Comparison of ENCODE assay signal across 1 cellular context in the genomic region with DNA sequence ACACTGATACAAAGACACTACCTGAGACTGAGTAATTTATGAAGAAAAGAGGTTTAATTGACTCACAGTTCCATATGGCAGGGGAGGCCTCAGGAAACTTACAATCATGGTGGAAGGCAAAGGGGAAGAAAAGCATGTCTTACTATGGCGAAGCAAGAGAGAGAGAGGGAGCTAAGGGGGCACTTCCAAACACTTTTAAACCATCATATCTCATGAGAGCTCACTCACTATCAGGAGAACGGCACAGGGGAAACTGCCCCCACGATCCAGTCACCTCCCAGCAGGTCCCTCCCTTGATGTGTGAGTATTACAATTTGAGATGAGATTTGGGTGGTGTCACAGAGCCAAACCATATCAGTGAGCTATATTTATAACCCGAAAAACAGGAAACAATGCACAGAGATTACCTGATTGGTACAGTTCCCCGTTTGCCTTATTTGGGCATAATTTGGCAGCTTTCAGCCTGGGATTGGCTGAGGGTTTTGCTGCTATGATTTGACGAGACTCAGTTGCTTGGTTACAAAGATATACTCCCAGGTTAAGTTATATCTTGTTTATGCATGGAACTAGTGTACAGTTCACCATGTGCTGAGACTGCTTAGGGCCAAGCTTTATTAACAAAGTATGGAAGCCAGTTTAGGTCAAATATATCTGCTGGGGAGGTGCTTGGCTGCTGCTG.
TF ChIP-seq lines count a peak whose summit lies in the region.

No MANE protein-coding gene starts in this region.

TF ChIP-seq in K562, 482 proteins besides CTCF, POLR2A, EP300 and RAD21 (continued from another document and continues in another):
- peak; percentile 67 for TF ChIP-seq ZNF395 (CRISPR knock-in tag; IDR thresholded peaks at IDR 0.05)
- TF ChIP-seq GATAD2B (IDR thresholded peaks at IDR 0.05; ENCODE audit: borderline replicate concordance) = no peak
- TF ChIP-seq HMGN3 (IDR thresholded peaks at IDR 0.05; ENCODE audit: borderline replicate concordance, extremely low read depth, insufficient read length, low read depth, low read length) = no peak
- no peak for TF ChIP-seq CREBBP (IDR thresholded peaks at IDR 0.05; ENCODE audit: low read depth, low read length)
- no peak for TF ChIP-seq NFIC (IDR thresholded peaks at IDR 0.05)
- TF ChIP-seq SP1 (CRISPR knock-in tag; IDR thresholded peaks at IDR 0.05) = no peak
- no peak for TF ChIP-seq EGR1 (conservative IDR thresholded peaks at IDR 0.05)
- no peak for TF ChIP-seq HNRNPL (IDR thresholded peaks at IDR 0.05; ENCODE audit: low read depth, low read length)
- peak; percentile 32 for TF ChIP-seq RBM25 (IDR thresholded peaks at IDR 0.05; ENCODE audit: low read depth, low read length, severe bottlenecking)
- TF ChIP-seq POLR2AphosphoS2 (IDR thresholded peaks at IDR 0.05; ENCODE audit: low read length) = no peak
- TF ChIP-seq, protein P1, sequence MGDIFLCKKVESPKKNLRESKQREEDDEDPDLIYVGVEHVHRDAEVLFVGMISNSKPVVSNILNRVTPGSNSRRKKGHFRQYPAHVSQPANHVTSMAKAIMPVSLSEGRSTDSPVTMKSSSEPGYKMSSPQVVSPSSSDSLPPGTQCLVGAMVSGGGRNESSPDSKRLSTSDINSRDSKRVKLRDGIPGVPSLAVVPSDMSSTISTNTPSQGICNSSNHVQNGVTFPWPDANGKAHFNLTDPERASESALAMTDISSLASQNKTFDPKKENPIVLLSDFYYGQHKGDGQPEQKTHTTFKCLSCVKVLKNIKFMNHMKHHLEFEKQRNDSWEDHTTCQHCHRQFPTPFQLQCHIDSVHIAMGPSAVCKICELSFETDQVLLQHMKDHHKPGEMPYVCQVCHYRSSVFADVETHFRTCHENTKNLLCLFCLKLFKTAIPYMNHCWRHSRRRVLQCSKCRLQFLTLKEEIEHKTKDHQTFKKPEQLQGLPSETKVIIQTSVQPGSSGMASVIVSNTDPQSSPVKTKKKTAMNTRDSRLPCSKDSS (IDR thresholded peaks at IDR 0.05; ENCODE audit: low read depth, partially characterized antibody) = no peak
- TF ChIP-seq TOE1 (IDR thresholded peaks at IDR 0.05; ENCODE audit: borderline replicate concordance) = no peak
- no peak for TF ChIP-seq TOE1 (CRISPR knock-in tag; IDR thresholded peaks at IDR 0.05; ENCODE audit: borderline replicate concordance, low read depth)
- TF ChIP-seq ZNF707 (CRISPR knock-in tag; conservative IDR thresholded peaks at IDR 0.05) = no peak
- TF ChIP-seq NEUROD1 (IDR thresholded peaks at IDR 0.05; ENCODE audit: borderline replicate concordance, low read depth, low read length, partially characterized antibody) = no peak
- TF ChIP-seq ZNF12 (CRISPR knock-in tag; IDR thresholded peaks at IDR 0.05) = no peak
- no peak for TF ChIP-seq MECOM (CRISPR knock-in tag; IDR thresholded peaks at IDR 0.05)
- no peak for TF ChIP-seq ZC3H11A (IDR thresholded peaks at IDR 0.05; ENCODE audit: low read depth, low read length)
- TF ChIP-seq ZNF551 (CRISPR knock-in tag; IDR thresholded peaks at IDR 0.05) = no peak
- TF ChIP-seq RBM14 (IDR thresholded peaks at IDR 0.05; ENCODE audit: borderline replicate concordance, insufficient read depth, low read depth, low read length) = no peak
- no peak for TF ChIP-seq POU5F1 (IDR thresholded peaks at IDR 0.05; ENCODE audit: borderline replicate concordance, low read depth, low read length, partially characterized antibody)
- TF ChIP-seq, protein P2, sequence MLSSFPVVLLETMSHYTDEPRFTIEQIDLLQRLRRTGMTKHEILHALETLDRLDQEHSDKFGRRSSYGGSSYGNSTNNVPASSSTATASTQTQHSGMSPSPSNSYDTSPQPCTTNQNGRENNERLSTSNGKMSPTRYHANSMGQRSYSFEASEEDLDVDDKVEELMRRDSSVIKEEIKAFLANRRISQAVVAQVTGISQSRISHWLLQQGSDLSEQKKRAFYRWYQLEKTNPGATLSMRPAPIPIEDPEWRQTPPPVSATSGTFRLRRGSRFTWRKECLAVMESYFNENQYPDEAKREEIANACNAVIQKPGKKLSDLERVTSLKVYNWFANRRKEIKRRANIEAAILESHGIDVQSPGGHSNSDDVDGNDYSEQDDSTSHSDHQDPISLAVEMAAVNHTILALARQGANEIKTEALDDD (IDR thresholded peaks at IDR 0.05) = peak; percentile 95
- TF ChIP-seq, protein P3, sequence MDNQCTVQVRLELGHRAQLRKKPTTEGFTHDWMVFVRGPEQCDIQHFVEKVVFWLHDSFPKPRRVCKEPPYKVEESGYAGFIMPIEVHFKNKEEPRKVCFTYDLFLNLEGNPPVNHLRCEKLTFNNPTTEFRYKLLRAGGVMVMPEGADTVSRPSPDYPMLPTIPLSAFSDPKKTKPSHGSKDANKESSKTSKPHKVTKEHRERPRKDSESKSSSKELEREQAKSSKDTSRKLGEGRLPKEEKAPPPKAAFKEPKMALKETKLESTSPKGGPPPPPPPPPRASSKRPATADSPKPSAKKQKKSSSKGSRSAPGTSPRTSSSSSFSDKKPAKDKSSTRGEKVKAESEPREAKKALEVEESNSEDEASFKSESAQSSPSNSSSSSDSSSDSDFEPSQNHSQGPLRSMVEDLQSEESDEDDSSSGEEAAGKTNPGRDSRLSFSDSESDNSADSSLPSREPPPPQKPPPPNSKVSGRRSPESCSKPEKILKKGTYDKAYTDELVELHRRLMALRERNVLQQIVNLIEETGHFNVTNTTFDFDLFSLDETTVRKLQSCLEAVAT (IDR thresholded peaks at IDR 0.05) = no peak
- TF ChIP-seq ZNF212 (CRISPR knock-in tag; IDR thresholded peaks at IDR 0.05) = no peak
- TF ChIP-seq SMARCA5 (IDR thresholded peaks at IDR 0.05) = no peak
- TF ChIP-seq ELF2 (CRISPR knock-in tag; IDR thresholded peaks at IDR 0.05) = no peak
- no peak for TF ChIP-seq FOXO4 (CRISPR knock-in tag; IDR thresholded peaks at IDR 0.05)
- TF ChIP-seq STAT6 (CRISPR knock-in tag; IDR thresholded peaks at IDR 0.05) = no peak
- no peak for TF ChIP-seq NFRKB (IDR thresholded peaks at IDR 0.05; ENCODE audit: low read depth)
- no peak for TF ChIP-seq ADNP (tag; IDR thresholded peaks at IDR 0.05)
- TF ChIP-seq RBM39 (optimal IDR thresholded peaks at IDR 0.05; ENCODE audit: low read depth, low read length) = no peak
- no peak for TF ChIP-seq PTTG1 (tag; IDR thresholded peaks at IDR 0.05; ENCODE audit: low read depth)
- TF ChIP-seq, protein P4, sequence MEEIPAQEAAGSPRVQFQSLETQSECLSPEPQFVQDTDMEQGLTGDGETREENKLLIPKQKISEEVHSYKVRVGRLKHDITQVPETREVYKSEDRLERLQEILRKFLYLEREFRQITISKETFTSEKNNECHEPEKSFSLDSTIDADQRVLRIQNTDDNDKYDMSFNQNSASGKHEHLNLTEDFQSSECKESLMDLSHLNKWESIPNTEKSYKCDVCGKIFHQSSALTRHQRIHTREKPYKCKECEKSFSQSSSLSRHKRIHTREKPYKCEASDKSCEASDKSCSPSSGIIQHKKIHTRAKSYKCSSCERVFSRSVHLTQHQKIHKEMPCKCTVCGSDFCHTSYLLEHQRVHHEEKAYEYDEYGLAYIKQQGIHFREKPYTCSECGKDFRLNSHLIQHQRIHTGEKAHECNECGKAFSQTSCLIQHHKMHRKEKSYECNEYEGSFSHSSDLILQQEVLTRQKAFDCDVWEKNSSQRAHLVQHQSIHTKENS (CRISPR knock-in tag; IDR thresholded peaks at IDR 0.05) = no peak
- TF ChIP-seq ZBTB40 (IDR thresholded peaks at IDR 0.05) = 0 out of 2 replicates have a peak, but pooled peaks have one; percentile 19
- TF ChIP-seq ZBTB40 (CRISPR knock-in tag; IDR thresholded peaks at IDR 0.05) = no peak
- TF ChIP-seq NR2C2 (CRISPR knock-in tag; IDR thresholded peaks at IDR 0.05) = no peak
- TF ChIP-seq NR2C2 (tag; IDR thresholded peaks at IDR 0.05) = no peak
- no peak for TF ChIP-seq POLR3A (IDR thresholded peaks at IDR 0.05; ENCODE audit: borderline replicate concordance, extremely low read depth, insufficient read depth, insufficient read length)
- TF ChIP-seq POLR2AphosphoS5 (IDR thresholded peaks at IDR 0.05; ENCODE audit: control insufficient read depth, insufficient read depth, low read depth, low read length) = no peak
- TF ChIP-seq ZNF140 (CRISPR knock-in tag; IDR thresholded peaks at IDR 0.05) = no peak
- peak; percentile 90 for TF ChIP-seq ZNF766 (CRISPR knock-in tag; conservative IDR thresholded peaks at IDR 0.05)
